ENCODE assay signal across 8 cellular contexts in genomic region chr11:117232911-117233409, GRCh38. TPM values are rescaled to one million over a fixed set of nuclear protein-coding genes. Genes with fewer than 3 reads are reported as not detected.
DNase-seq lines count a peak whose midpoint lies in the region; ATAC-seq and TF ChIP-seq lines count a peak whose summit lies in the region.

No MANE protein-coding gene starts in this region.

- H2AFZ ChIP-seq in neural progenitor cell (replicated peaks) = no peak overlapping the region

- H3K4me3 Mint-ChIP-seq in neural progenitor cell = peak overlapping the region; percentile 92

- no peaks in the 10 kb centered on the region for H3K9me3 Mint-ChIP-seq in neural progenitor cell

- H3K27me3 ChIP-seq in esophagus squamous epithelium = no peaks in the 10 kb centered on the region
- H3K27me3 ChIP-seq in neural progenitor cell = no peaks in the 10 kb centered on the region

- peaks cover 11% of the 10 kb centered on the region for H3K36me3 Mint-ChIP-seq in neural progenitor cell

- H3K4me3 ChIP-seq in esophagus squamous epithelium = peak overlapping the region; percentile 64 to 93 (median 86)
- H3K4me3 ChIP-seq in neural progenitor cell = peak overlapping the region; percentile 99

- DNase-seq in activated effector memory CD4-positive, alpha-beta T cell treated with anti-CD3 and anti-CD28 coated beads, Interleukin-2, amount 50 U/mL, for 16 hours = peak; percentile 67
- no peak for DNase-seq in activated effector memory CD4-positive, alpha-beta T cell treated with Interleukin-2 at 50 U/mL for 16 hours
- DNase-seq in esophagus squamous epithelium (lab: John Stamatoyannopoulos, UW) (no peak), neural progenitor cell (ENCODE audit: low spot score) (peak; percentile 74), HCEC 1CT (no peak)

- H3K4me1 Mint-ChIP-seq in neural progenitor cell = peaks cover 32% of the 10 kb centered on the region

- H3K36me3 ChIP-seq in esophagus squamous epithelium (peaks cover 10 to 37% (median 12%) of the 10 kb centered on the region in 3 donors), neural progenitor cell (no peaks in the 10 kb centered on the region)

- peak overlapping the region; percentile 85 for H3K4me2 ChIP-seq in neural progenitor cell

- TF ChIP-seq POLR2A in esophagus squamous epithelium (IDR thresholded peaks at IDR 0.05) = no peak

- peaks cover 3% of the 10 kb centered on the region for H4K20me1 ChIP-seq in neural progenitor cell (ENCODE audit: low read depth)

- ATAC-seq in HG02623 (IDR thresholded peaks at IDR 0.05; ENCODE audit: unreplicated experiment) = no peak
- ATAC-seq in GM21381 (IDR thresholded peaks at IDR 0.05; ENCODE audit: unreplicated experiment) = no peak

- peaks cover 67% of the 10 kb centered on the region for H3K79me2 ChIP-seq in neural progenitor cell (ENCODE audit: low read depth)

- intact Hi-C loops in esophagus squamous epithelium (cut with DNase I) = no loop called here

- WGBS in esophagus squamous epithelium, 2 donors = 6 to 25% methylated on average over 1 to 4 of the region's 27 CpGs

- peak overlapping the region; percentile 64 for H3K27ac Mint-ChIP-seq in neural progenitor cell

- H3K27me3 Mint-ChIP-seq in neural progenitor cell (ENCODE audit: insufficient read depth, low read depth) = peaks cover 9% of the 10 kb centered on the region

- H3K9ac ChIP-seq in neural progenitor cell = peak overlapping the region; percentile 70

- peaks cover 14% of the 10 kb centered on the region for H3F3A ChIP-seq in neural progenitor cell (ENCODE audit: low read depth)

- TF ChIP-seq CTCF in VCaP (conservative IDR thresholded peaks at IDR 0.05) (no peak), esophagus squamous epithelium (IDR thresholded peaks at IDR 0.05) (no peak), neural progenitor cell (IDR thresholded peaks at IDR 0.05) (no peak)

- H3K27ac ChIP-seq in VCaP = peak overlapping the region; percentile 92
- peak overlapping the region; percentile 91 to 99 (median 97) for H3K27ac ChIP-seq in esophagus squamous epithelium
- H3K27ac ChIP-seq in neural progenitor cell = no peak overlapping the region

- peaks cover 15 to 47% (median 15%) of the 10 kb centered on the region in 3 donors for H3K4me1 ChIP-seq in esophagus squamous epithelium
- H3K4me1 ChIP-seq in neural progenitor cell = peaks cover 12% of the 10 kb centered on the region

- H3K9me3 ChIP-seq in esophagus squamous epithelium (no peaks in the 10 kb centered on the region), neural progenitor cell (ENCODE audit: low read depth) (no peaks in the 10 kb centered on the region)

RNA-seq across cellular contexts. Expression of gene RNF214, which starts 0.5 kb away (rescaled TPM):
- total RNA-seq in esophagus squamous epithelium (10 to 100 TPM in 1 of 4 donors, 1 to 10 TPM in 3; 5.0 to 10.5 (median 5.6) TPM), neural progenitor cell (ENCODE audit: low replicate concordance) (20.9 and 43.6 TPM in 2 replicates)

RNA-seq across cellular contexts. Expression of gene PCSK7, which starts 1.1 kb away (rescaled TPM):
- 10 to 100 TPM; 28.7 to 53.3 (median 45.0) TPM for total RNA-seq in esophagus squamous epithelium
- total RNA-seq in neural progenitor cell (ENCODE audit: low replicate concordance) = 14.2 and 36.6 TPM in 2 replicates

RNA-seq across cellular contexts. Expression of gene TAGLN, which starts 33.8 kb away (rescaled TPM):
- total RNA-seq in esophagus squamous epithelium (1,000 to 10,000 TPM in 1 of 4 donors, 100 to 1,000 TPM in 2, 10 to 100 TPM in 1; 64.8 to 1,356 (median 373) TPM), neural progenitor cell (ENCODE audit: low replicate concordance) (24.5 and 34.0 TPM in 2 replicates)

RNA-seq across cellular contexts. Expression of gene SIDT2, which starts 54.4 kb away (rescaled TPM):
- total RNA-seq in esophagus squamous epithelium (10 to 100 TPM in 2 of 4 donors, 1 to 10 TPM in 2; 6.9 to 20.0 (median 9.4) TPM), neural progenitor cell (ENCODE audit: low replicate concordance) (13.3 and 20.5 TPM in 2 replicates)

RNA-seq across cellular contexts. Expression of gene BACE1-AS, which starts 58.2 kb away (rescaled TPM):
- 1 to 10 TPM; 2.0 to 5.7 (median 3.6) TPM for total RNA-seq in esophagus squamous epithelium
- 7.6 and 10.3 TPM in 2 replicates for total RNA-seq in neural progenitor cell (ENCODE audit: low replicate concordance)

Comparison
In these comparisons a context has a peak if more than half of its experiments do, and no peak if none do; other contexts are left out.
1. DNase-seq: peak in activated effector memory CD4-positive, alpha-beta T cell treated with anti-CD3 and anti-CD28 coated beads, Interleukin-2, amount 50 U/mL, for 16 hours (single experiment) and neural progenitor cell (single experiment); none in activated effector memory CD4-positive, alpha-beta T cell treated with Interleukin-2 at 50 U/mL for 16 hours (single experiment), esophagus squamous epithelium (single experiment) and HCEC 1CT (single experiment).